25 cellular contexts compared by ENCODE assay signal in genomic region chr11:131169057-131169456, GRCh38.
DNase-seq lines count a peak whose midpoint lies in the region; ATAC-seq and TF ChIP-seq lines count a peak whose summit lies in the region.
"Had no signal": no experiment of that assay in that cellular context is flagged by ENCODE, and none has a peak within 500 bp of the region (broad histone marks: within the 10 kb centered on the region; RNA-seq: fewer than 3 reads in every experiment).

No MANE protein-coding gene starts in this region.

- no peak for TF ChIP-seq POLR2A in sigmoid colon (IDR thresholded peaks at IDR 0.05)

- H3K4me1 Mint-ChIP-seq in GM23338, result peaks cover 8% of the 10 kb centered on the region
- H3K4me1 Mint-ChIP-seq in nephron progenitor cell, result peaks cover 40% of the 10 kb centered on the region
- H3K4me1 Mint-ChIP-seq in mesothelial cell of epicardium, result no peaks in the 10 kb centered on the region
- H3K4me1 Mint-ChIP-seq: CD14-positive monocyte; CD4-positive, alpha-beta memory T cell; CD4-positive, CD25-positive, alpha-beta regulatory T cell; CD8-positive, alpha-beta memory T cell had no signal

- H3K36me3 ChIP-seq in GM23338 (ENCODE audit: insufficient read depth) (no peaks in the 10 kb centered on the region), ectodermal cell (ENCODE audit: control insufficient read depth, insufficient read depth, low read length) (no peaks in the 10 kb centered on the region), sigmoid colon (no peaks in the 10 kb centered on the region), heart right ventricle (no peaks in the 10 kb centered on the region)
- H3K36me3 ChIP-seq: BE2C, BLaER1 had no signal

- TF ChIP-seq CTCF in GM23338 (conservative IDR thresholded peaks at IDR 0.05; ENCODE audit: low read depth in 2 of 2) (no peak), nephron progenitor cell (IDR thresholded peaks at IDR 0.05) (no peak), sigmoid colon (IDR thresholded peaks at IDR 0.05) (no peak), mesothelial cell of epicardium (IDR thresholded peaks at IDR 0.05; ENCODE audit: unreplicated experiment) (no peak), heart right ventricle (IDR thresholded peaks at IDR 0.05) (no peak)

- H3K9me3 Mint-ChIP-seq in GM23338 (no peaks in the 10 kb centered on the region), nephron progenitor cell (peaks cover 3% of the 10 kb centered on the region), mesothelial cell of epicardium (no peaks in the 10 kb centered on the region)

- H3K4me1 ChIP-seq in GM23338 (ENCODE audit: insufficient read depth) (peaks cover 12% of the 10 kb centered on the region; the same call in 1 of the 2 replicates), ectodermal cell (ENCODE audit: control insufficient read depth, insufficient read depth, low read length) (no peaks in the 10 kb centered on the region), sigmoid colon (peaks cover 0 to 71% (median 41%) of the 10 kb centered on the region in 4 donors), heart right ventricle (no peaks in the 10 kb centered on the region)
- H3K4me1 ChIP-seq: BE2C, BLaER1 had no signal

- DNase-seq in GM23338 (ENCODE audit: low spot score) (no peak), nephron progenitor cell (no peak), sigmoid colon (no peak), mesothelial cell of epicardium (ENCODE audit: low spot score in 2 of 2, unreplicated experiment in 2 of 2) (no peak), heart right ventricle (no peak), NCI-H748 (lab: John Stamatoyannopoulos, UW; ENCODE audit: unreplicated experiment) (no peak)
- DNase-seq: 8988T; ACHN; BE2C; C1 segment of cervical spinal cord; CD4-positive, alpha-beta memory T cell; CD4-positive, CD25-positive, alpha-beta regulatory T cell; CD8-positive, alpha-beta memory T cell; COR-L47; DMS 273 treated with DMSO at 0.1 percent for 48 hours; DMS153; DMS53; DMS79; DND-41; EL; GDM1 had no signal

- H4K20me1 ChIP-seq in GM23338 (replicated peaks; ENCODE audit: insufficient read depth), result no peaks in the 10 kb centered on the region
- H4K20me1 ChIP-seq: BLaER1 had no signal

- H3K27me3 ChIP-seq in GM23338 (ENCODE audit: insufficient read depth) (no peaks in the 10 kb centered on the region), ectodermal cell (ENCODE audit: control insufficient read depth, insufficient read depth, low read length, poor library complexity, severe bottlenecking) (no peaks in the 10 kb centered on the region), sigmoid colon (no peaks in the 10 kb centered on the region), heart right ventricle (peaks cover 0 to 8% (median 0%) of the 10 kb centered on the region in 7 donors)
- H3K27me3 ChIP-seq: BE2C, BLaER1 had no signal

- H3K9me3 ChIP-seq in ectodermal cell (ENCODE audit: control insufficient read depth, low read length), result no peaks in the 10 kb centered on the region
- H3K9me3 ChIP-seq in sigmoid colon, result no peaks in the 10 kb centered on the region
- no peaks in the 10 kb centered on the region for H3K9me3 ChIP-seq in heart right ventricle
- H3K9me3 ChIP-seq: BE2C, BLaER1 had no signal

- H3K27ac Mint-ChIP-seq in GM23338 (no peak overlapping the region), nephron progenitor cell (peak overlapping the region; percentile 53), mesothelial cell of epicardium (no peak overlapping the region)
- H3K27ac Mint-ChIP-seq: CD14-positive monocyte; CD4-positive, alpha-beta memory T cell; CD4-positive, CD25-positive, alpha-beta regulatory T cell; CD8-positive, alpha-beta memory T cell had no signal

- H3K4me2 ChIP-seq in GM23338, result no peak overlapping the region
- H3K4me2 ChIP-seq: BLaER1 had no signal

- 0 out of 2 replicates have a peak, but pooled peaks cover 3% of the 10 kb centered on the region for H3K9me2 ChIP-seq in GM23338 (ENCODE audit: insufficient read depth)

- H3K4me3 Mint-ChIP-seq in GM23338, result no peak overlapping the region
- H3K4me3 Mint-ChIP-seq in nephron progenitor cell, result no peak overlapping the region
- no peak overlapping the region for H3K4me3 Mint-ChIP-seq in mesothelial cell of epicardium
- H3K4me3 Mint-ChIP-seq: CD14-positive monocyte; CD4-positive, alpha-beta memory T cell; CD4-positive, CD25-positive, alpha-beta regulatory T cell; CD8-positive, alpha-beta memory T cell had no signal

- 0 out of 2 replicates have a peak, but pooled peaks cover 2% of the 10 kb centered on the region for H3F3A ChIP-seq in GM23338 (replicated peaks; ENCODE audit: low read depth)

- ATAC-seq in GM23338 (no peak), heart right ventricle (no peak)
- ATAC-seq: GM12878 had no signal

- intact Hi-C loops in sigmoid colon (cut with DNase I) (loop anchor here (5.0 to 10.0 kb wide), 5 partner anchors 43 to 774 kb away; no protein-coding TSS in a partner anchor), heart right ventricle (cut with DNase I) (no loop called here)

- H3K27ac ChIP-seq in GM23338 (ENCODE audit: low read depth) (no peak overlapping the region), ectodermal cell (ENCODE audit: insufficient read depth, low read depth, low read length, poor library complexity, severe bottlenecking) (peak overlapping the region; percentile 26), sigmoid colon (peak overlapping the region in 3 of 4 donors; percentile 62 to 72 (median 67)), heart right ventricle (no peak overlapping the region)
- H3K27ac ChIP-seq: BLaER1 had no signal

- H2AFZ ChIP-seq in GM23338, result peak overlapping the region; percentile 35; the same call in 1 of the 2 replicates

- TF ChIP-seq EP300 in sigmoid colon (IDR thresholded peaks at IDR 0.05), result peak in 3 of 4 donors; percentile 4 to 41 (median 25)

- H3K4me3 ChIP-seq in GM23338 (no peak overlapping the region), ectodermal cell (ENCODE audit: insufficient read depth, low read depth, low read length) (no peak overlapping the region), sigmoid colon (no peak overlapping the region), heart right ventricle (no peak overlapping the region)
- H3K4me3 ChIP-seq: BLaER1, GM12878 had no signal

- H3K36me3 Mint-ChIP-seq in GM23338 (ENCODE audit: low read depth) (no peaks in the 10 kb centered on the region), nephron progenitor cell (ENCODE audit: low read depth) (no peaks in the 10 kb centered on the region), mesothelial cell of epicardium (no peaks in the 10 kb centered on the region)
- H3K36me3 Mint-ChIP-seq: CD14-positive monocyte; CD4-positive, alpha-beta memory T cell; CD4-positive, CD25-positive, alpha-beta regulatory T cell; CD8-positive, alpha-beta memory T cell had no signal

- H3K27me3 Mint-ChIP-seq in GM23338 (ENCODE audit: insufficient read depth, low read depth, poor library complexity), result no peaks in the 10 kb centered on the region
- peaks cover 11% of the 10 kb centered on the region for H3K27me3 Mint-ChIP-seq in nephron progenitor cell (ENCODE audit: low read depth, poor library complexity)
- peaks cover 25% of the 10 kb centered on the region for H3K27me3 Mint-ChIP-seq in mesothelial cell of epicardium (ENCODE audit: low read depth)
- H3K27me3 Mint-ChIP-seq: CD4-positive, CD25-positive, alpha-beta regulatory T cell; CD8-positive, alpha-beta memory T cell had no signal

- no peaks in the 10 kb centered on the region for H3K79me2 ChIP-seq in GM23338 (replicated peaks; ENCODE audit: insufficient read depth)

- 86 to 92% methylated on average over 3 of the region's 3 CpGs for WGBS in ectodermal cell, 2 experiments
- 70 to 81% methylated on average over 3 of the region's 3 CpGs for WGBS in sigmoid colon, 2 donors
- WGBS in heart right ventricle, 2 donors, result 89 to 93% methylated on average over 3 of the region's 3 CpGs

TF ChIP-seq in GM23338, 12 proteins besides CTCF, POLR2A, EP300 and RAD21 (continues in another document):
- TF ChIP-seq ETS1 (IDR thresholded peaks at IDR 0.05), result no peak
- TF ChIP-seq REST (IDR thresholded peaks at IDR 0.05; ENCODE audit: unreplicated experiment), result no peak
- TF ChIP-seq STAT1 (IDR thresholded peaks at IDR 0.05; ENCODE audit: unreplicated experiment), result no peak
- TF ChIP-seq JUNB (IDR thresholded peaks at IDR 0.05; ENCODE audit: unreplicated experiment), result no peak
- TF ChIP-seq CREB1 (CRISPR knock-in tag; IDR thresholded peaks at IDR 0.05; ENCODE audit: low read depth), result no peak
- no peak for TF ChIP-seq ZNF114 (CRISPR knock-in tag; IDR thresholded peaks at IDR 0.05)

Comparison
In these comparisons a context has a peak if more than half of its experiments do, and no peak if none do; other contexts are left out.
1. H3K27ac ChIP-seq: peak in ectodermal cell (single experiment) and sigmoid colon (3 of 4); none in GM23338 (single experiment) and heart right ventricle (0 of 10).